In genomic region chr17:80872999-80873951, GRCh38 we compare ENCODE assay signal across 9 cellular contexts.
DNase-seq lines count a peak whose midpoint lies in the region; ATAC-seq and TF ChIP-seq lines count a peak whose summit lies in the region.
"Had no signal": no experiment of that assay in that cellular context is flagged by ENCODE, and none has a peak within 500 bp of the region (broad histone marks: within the 10 kb centered on the region; RNA-seq: fewer than 3 reads in every experiment).

No MANE protein-coding gene starts in this region.

- H4K20me1 ChIP-seq in Loucy (ENCODE audit: insufficient read depth, low read length, poor library complexity, severe bottlenecking): no peaks in the 10 kb centered on the region

- peaks cover 4% of the 10 kb centered on the region; the same call in 1 of the 2 replicates for H3K79me2 ChIP-seq in Loucy (ENCODE audit: insufficient read depth, low read length)

- H3K4me2 ChIP-seq in Loucy (ENCODE audit: low read depth, low read length, poor library complexity, severe bottlenecking) (peak overlapping the region; percentile 82), mesenchymal stem cell (ENCODE audit: low read length, poor library complexity, severe bottlenecking) (no peak overlapping the region)

- H3F3A ChIP-seq in Loucy (ENCODE audit: low read depth): peaks cover 11% of the 10 kb centered on the region; the same call in 1 of the 2 replicates

- H3K36me3 Mint-ChIP-seq in CD14-positive monocyte: peaks cover 18 to 26% of the 10 kb centered on the region in 2 donors
- H3K36me3 Mint-ChIP-seq in T-cell: peaks cover 18% of the 10 kb centered on the region

- H3K9ac ChIP-seq in Loucy (ENCODE audit: low read depth, low read length, poor library complexity, severe bottlenecking) (peak overlapping the region; percentile 69), mesenchymal stem cell (ENCODE audit: low read length) (no peak overlapping the region)

- no peaks in the 10 kb centered on the region for H3K9me2 ChIP-seq in Loucy (replicated peaks; ENCODE audit: low read depth, low read length)

- POLR2A ChIA-PET in T-cell (lab: Charles Lee): no interaction called here

- H2BK120ac ChIP-seq in mesenchymal stem cell (ENCODE audit: low read depth, low read length): no peak overlapping the region

- no peak overlapping the region for H2AK5ac ChIP-seq in mesenchymal stem cell (ENCODE audit: low read length, severe bottlenecking)

- H3K18ac ChIP-seq in mesenchymal stem cell (ENCODE audit: low read depth in 1 of 2, low read length in 2 of 2): peak overlapping the region in 1 of 2 experiments; percentile 6

- no peak overlapping the region for H3K4me3 ChIP-seq in Loucy (ENCODE audit: low read length, poor library complexity, severe bottlenecking)
- H3K4me3 ChIP-seq in dorsolateral prefrontal cortex: no peak overlapping the region
- no peak overlapping the region for H3K4me3 ChIP-seq in mesenchymal stem cell (ENCODE audit: insufficient read depth in 1 of 2, low read depth in 1 of 2, low read length in 2 of 2)
- H3K4me3 ChIP-seq: cardiac muscle cell had no signal

- peaks cover 2% of the 10 kb centered on the region for H3K79me1 ChIP-seq in mesenchymal stem cell (replicated peaks; ENCODE audit: low read length, poor library complexity, severe bottlenecking)

- H4K8ac ChIP-seq in mesenchymal stem cell (ENCODE audit: low read length): peak overlapping the region; percentile 10

- peak overlapping the region in 1 of 2 experiments; percentile 58 for H3K14ac ChIP-seq in mesenchymal stem cell (ENCODE audit: low read length in 2 of 2)

- H3K36me3 ChIP-seq in Loucy (ENCODE audit: insufficient read depth, low read length) (no peaks in the 10 kb centered on the region), mesenchymal stem cell (ENCODE audit: control insufficient read depth in 1 of 2, insufficient read depth in 2 of 2, low read depth in 1 of 2, low read length in 2 of 2) (peaks cover 18 to 35% of the 10 kb centered on the region in 2 experiments)
- H3K36me3 ChIP-seq: cardiac muscle cell had no signal

- H3K27ac Mint-ChIP-seq in CD14-positive monocyte (peak overlapping the region; percentile 3 to 73 (median 54)), T-cell (peak overlapping the region in 1 of 2 donors; percentile 5)

- peak overlapping the region in 46 of 59 donors; percentile 1 to 82 (median 54) for H3K27ac ChIP-seq in dorsolateral prefrontal cortex
- H3K27ac ChIP-seq in mesenchymal stem cell (ENCODE audit: low read length, poor library complexity, severe bottlenecking): no peak overlapping the region
- H3K27ac ChIP-seq: cardiac muscle cell had no signal

- no peaks in the 10 kb centered on the region for H3K27me3 ChIP-seq in Loucy (ENCODE audit: insufficient read depth, low read length, poor library complexity, severe bottlenecking)
- no peaks in the 10 kb centered on the region for H3K27me3 ChIP-seq in dorsolateral prefrontal cortex
- no peaks in the 10 kb centered on the region for H3K27me3 ChIP-seq in mesenchymal stem cell (ENCODE audit: control insufficient read depth in 1 of 2, insufficient read depth in 1 of 2, low read length in 2 of 2)
- H3K27me3 ChIP-seq: cardiac muscle cell had no signal

- H4K91ac ChIP-seq in mesenchymal stem cell (ENCODE audit: low read length): no peak overlapping the region

- DNase-seq in CD14-positive monocyte (ENCODE audit: low spot score) (peak; percentile 90), dorsolateral prefrontal cortex (peak in 6 of 10 donors; percentile 35 to 74 (median 59)), mesenchymal stem cell (peak; percentile 56), HPDE6-E6E7 (ENCODE audit: extremely low spot score) (no peak), T-cell (no peak), NCI-H69 (lab: John Stamatoyannopoulos, UW) (no peak)

- CTCF ChIA-PET in T-cell (lab: Charles Lee): no interaction called here

- H3K4ac ChIP-seq in mesenchymal stem cell (ENCODE audit: low read depth in 1 of 2, low read length in 2 of 2): peak overlapping the region in 1 of 2 experiments; percentile 21

- H3K9me3 Mint-ChIP-seq in CD14-positive monocyte (no peaks in the 10 kb centered on the region), T-cell (no peaks in the 10 kb centered on the region)

- H3K9me3 ChIP-seq in Loucy (ENCODE audit: insufficient read depth, low read depth, low read length) (no peaks in the 10 kb centered on the region), mesenchymal stem cell (ENCODE audit: control insufficient read depth, low read length) (no peaks in the 10 kb centered on the region)

- H3K23ac ChIP-seq in mesenchymal stem cell (ENCODE audit: low read length in 2 of 2): no peak overlapping the region

- peak overlapping the region; percentile 11 to 35 for H3K4me3 Mint-ChIP-seq in CD14-positive monocyte
- H3K4me3 Mint-ChIP-seq in T-cell: peak overlapping the region in 1 of 3 donors; percentile 82

- H3K4me1 ChIP-seq in Loucy (ENCODE audit: insufficient read depth, low read length, poor library complexity, severe bottlenecking) (peaks cover 78% of the 10 kb centered on the region), mesenchymal stem cell (ENCODE audit: control insufficient read depth, insufficient read depth, low read depth, low read length) (peaks cover 11% of the 10 kb centered on the region)

- H3K4me1 Mint-ChIP-seq in CD14-positive monocyte (peaks cover 60% of the 10 kb centered on the region), T-cell (peaks cover 64 to 74% (median 68%) of the 10 kb centered on the region in 3 donors)

- no peak overlapping the region for H2BK15ac ChIP-seq in mesenchymal stem cell (ENCODE audit: low read depth, poor library complexity, severe bottlenecking)

- intact Hi-C loops in CD14-positive monocyte (cut with micrococcal nuclease) (loop anchor here in 1 of 2 donors (2.0 kb wide), 1 partner anchor 18 kb away; no protein-coding TSS in a partner anchor), dorsolateral prefrontal cortex (cut with DNase I) (no loop called here)

- H2BK5ac ChIP-seq in mesenchymal stem cell (ENCODE audit: low read depth, low read length, poor library complexity, severe bottlenecking): no peak overlapping the region

- H2BK12ac ChIP-seq in mesenchymal stem cell (ENCODE audit: low read length in 2 of 2): no peak overlapping the region

- no peak for ATAC-seq in HG03469 (IDR thresholded peaks at IDR 0.05; ENCODE audit: unreplicated experiment)
- no peak for ATAC-seq in T-cell (replicated peaks in 1 of 4)

- no peak overlapping the region for H2AFZ ChIP-seq in Loucy (ENCODE audit: low read length)
- H2AFZ ChIP-seq in mesenchymal stem cell (ENCODE audit: low read depth, low read length): no peak overlapping the region

- no peak for TF ChIP-seq CTCF in CD14-positive monocyte (IDR thresholded peaks at IDR 0.05)
- no peak for TF ChIP-seq CTCF in Loucy (conservative IDR thresholded peaks at IDR 0.05; ENCODE audit: low read length)
- peak in 22 of 56 donors; percentile 7 to 54 (median 20) for TF ChIP-seq CTCF in dorsolateral prefrontal cortex (IDR thresholded peaks at IDR 0.05 in 54 of 56, conservative IDR thresholded peaks at IDR 0.05 in 2 of 56; ENCODE audit: low read depth in 1 of 56, partially characterized antibody in 56 of 56)

- 78% methylated on average over 19 of the region's 20 CpGs for WGBS in mesenchymal stem cell

- H3K27me3 Mint-ChIP-seq in CD14-positive monocyte (ENCODE audit: low read depth in 3 of 3) (peaks cover 2 to 18% (median 4%) of the 10 kb centered on the region in 3 donors), T-cell (no peaks in the 10 kb centered on the region)

Comparison
In these comparisons a context has a peak if more than half of its experiments do, and no peak if none do; other contexts are left out.
1. DNase-seq: peak in CD14-positive monocyte (single experiment), dorsolateral prefrontal cortex (6 of 10) and mesenchymal stem cell (single experiment); none in HPDE6-E6E7 (single experiment), T-cell (0 of 34) and NCI-H69 (single experiment).